8 cellular contexts compared by ENCODE assay signal in genomic region chr1:149851585-149852213, GRCh38. TPM values are rescaled to one million over a fixed set of nuclear protein-coding genes. Genes with fewer than 3 reads are reported as not detected.
DNase-seq lines count a peak whose midpoint lies in the region; ATAC-seq and TF ChIP-seq lines count a peak whose summit lies in the region.
"Not testable (repeated sequence)": the region's sequence is repeated elsewhere in the genome, so short reads cannot be mapped to it uniquely, and the experiment has no call there.

No MANE protein-coding gene starts in this region.

- not testable (repeated sequence) for H3K27ac ChIP-seq in CD4-positive, CD25-positive, alpha-beta regulatory T cell (ENCODE audit: insufficient read depth, low read length, poor library complexity, severe bottlenecking); foreskin keratinocyte

- H3K4me3 ChIP-seq in CD4-positive, CD25-positive, alpha-beta regulatory T cell (ENCODE audit: low read depth, low read length): not testable (repeated sequence)

- H3K9me3 Mint-ChIP-seq in CD4-positive, CD25-positive, alpha-beta regulatory T cell; T-cell; natural killer cell treated with Interleukin-12 subunit alpha and Interleukin-12 subunit beta and Interleukin-15 and Interleukin-18, amount 100 ng/mL, for 72 hours: not testable (repeated sequence)

- H3K27ac Mint-ChIP-seq in CD4-positive, CD25-positive, alpha-beta regulatory T cell; T-cell; natural killer cell treated with Interleukin-12 subunit alpha and Interleukin-12 subunit beta and Interleukin-15 and Interleukin-18, amount 100 ng/mL, for 72 hours: not testable (repeated sequence)

- not testable (repeated sequence) for H3K36me3 Mint-ChIP-seq in CD4-positive, CD25-positive, alpha-beta regulatory T cell
- peaks cover 13% of the 10 kb centered on the region for H3K36me3 Mint-ChIP-seq in T-cell
- peaks cover 11% of the 10 kb centered on the region for H3K36me3 Mint-ChIP-seq in natural killer cell treated with Interleukin-12 subunit alpha and Interleukin-12 subunit beta and Interleukin-15 and Interleukin-18, amount 100 ng/mL, for 72 hours

- not testable (repeated sequence) for DNase-seq in CD4-positive, CD25-positive, alpha-beta regulatory T cell; T-cell; foreskin keratinocyte; natural killer cell treated with Interleukin-12 subunit alpha and Interleukin-12 subunit beta and Interleukin-15 and Interleukin-18, amount 100 ng/mL, for 72 hours (ENCODE audit: low spot score)

- H3K9me3 ChIP-seq in CD4-positive, CD25-positive, alpha-beta regulatory T cell (ENCODE audit: control insufficient read depth in 2 of 2, low read length in 2 of 2): not testable (repeated sequence)

- not testable (repeated sequence) for H3K27me3 ChIP-seq in CD4-positive, CD25-positive, alpha-beta regulatory T cell (ENCODE audit: control insufficient read depth, insufficient read depth, low read length); foreskin keratinocyte

- ATAC-seq in CD4-positive, CD25-positive, alpha-beta regulatory T cell (ENCODE audit: low read depth in 2 of 2): peak; percentile 63
- peak; percentile 40 for ATAC-seq in GM19025 (IDR thresholded peaks at IDR 0.05; ENCODE audit: low read depth, unreplicated experiment)
- peak; percentile 29 for ATAC-seq in GM21515 (IDR thresholded peaks at IDR 0.05; ENCODE audit: unreplicated experiment)
- ATAC-seq in HG02840 (IDR thresholded peaks at IDR 0.05; ENCODE audit: low FRiP score, unreplicated experiment): peak; percentile 25
- ATAC-seq in HG03175 (IDR thresholded peaks at IDR 0.05; ENCODE audit: unreplicated experiment): peak; percentile 42
- ATAC-seq in T-cell (replicated peaks in 1 of 4): peak; percentile 53 to 61 (median 60)
- ATAC-seq in foreskin keratinocyte: peak; percentile 71
- ATAC-seq in natural killer cell treated with Interleukin-12 subunit alpha and Interleukin-12 subunit beta and Interleukin-15 and Interleukin-18, amount 100 ng/mL, for 72 hours: peak; percentile 75 to 80

- not testable (repeated sequence) for H3K27me3 Mint-ChIP-seq in CD4-positive, CD25-positive, alpha-beta regulatory T cell; T-cell; natural killer cell treated with Interleukin-12 subunit alpha and Interleukin-12 subunit beta and Interleukin-15 and Interleukin-18, amount 100 ng/mL, for 72 hours

- H3K4me3 Mint-ChIP-seq in CD4-positive, CD25-positive, alpha-beta regulatory T cell; T-cell; natural killer cell treated with Interleukin-12 subunit alpha and Interleukin-12 subunit beta and Interleukin-15 and Interleukin-18, amount 100 ng/mL, for 72 hours: not testable (repeated sequence)

- CTCF ChIA-PET in T-cell (lab: Charles Lee): not testable (repeated sequence)

- H3K36me3 ChIP-seq in CD4-positive, CD25-positive, alpha-beta regulatory T cell (ENCODE audit: control insufficient read depth, insufficient read depth, low read length): not testable (repeated sequence)

- POLR2A ChIA-PET in T-cell (lab: Charles Lee): not testable (repeated sequence)

- peaks cover 19 to 30% (median 29%) of the 10 kb centered on the region in 4 donors for H3K4me1 Mint-ChIP-seq in CD4-positive, CD25-positive, alpha-beta regulatory T cell
- H3K4me1 Mint-ChIP-seq in T-cell: peaks cover 30 to 33% (median 33%) of the 10 kb centered on the region in 3 donors
- H3K4me1 Mint-ChIP-seq in natural killer cell treated with Interleukin-12 subunit alpha and Interleukin-12 subunit beta and Interleukin-15 and Interleukin-18, amount 100 ng/mL, for 72 hours (ENCODE audit: low read depth in 2 of 2): peaks cover 22 to 25% of the 10 kb centered on the region in 2 donors

- peaks cover 28% of the 10 kb centered on the region for H3K4me1 ChIP-seq in CD4-positive, CD25-positive, alpha-beta regulatory T cell (ENCODE audit: control insufficient read depth, insufficient read depth, low read length, poor library complexity, severe bottlenecking)
- H3K4me1 ChIP-seq in foreskin keratinocyte: peaks cover 29% of the 10 kb centered on the region

- not testable (repeated sequence) for TF ChIP-seq CTCF in foreskin keratinocyte (conservative IDR thresholded peaks at IDR 0.05)

RNA-seq across cellular contexts. Expression of gene BOLA1, which starts 47.7 kb away (rescaled TPM):
- total RNA-seq in CD4-positive, CD25-positive, alpha-beta regulatory T cell: 6.2 TPM
- polyA plus RNA-seq in CD4-positive, CD25-positive, alpha-beta regulatory T cell: 10 to 100 TPM; 37.9 to 47.8 (median 39.5) TPM
- total RNA-seq in T-cell: 10 to 100 TPM in 3 of 5 donors, 1 to 10 TPM in 2; 6.0 to 27.6 (median 26.1) TPM
- total RNA-seq in foreskin keratinocyte: 16.6 and 18.2 TPM in 2 replicates
- 23.5 and 25.8 TPM in 2 replicates for polyA plus RNA-seq in foreskin keratinocyte
- total RNA-seq in natural killer cell treated with Interleukin-12 subunit alpha and Interleukin-12 subunit beta and Interleukin-15 and Interleukin-18, amount 100 ng/mL, for 72 hours: 10 to 100 TPM; 13.9 to 16.2 TPM

Comparison
In these comparisons a context has a peak if more than half of its experiments do, and no peak if none do; other contexts are left out.
1. ATAC-seq: peak in every context shown above with its lines; median percentile 78 in natural killer cell treated with Interleukin-12 subunit alpha and Interleukin-12 subunit beta and Interleukin-15 and Interleukin-18, amount 100 ng/mL, for 72 hours; 71 in foreskin keratinocyte; 63 in CD4-positive, CD25-positive, alpha-beta regulatory T cell; 60 in T-cell; 42 in HG03175; 40 in GM19025; 29 in GM21515; 25 in HG02840.